1 cellular context compared by ENCODE assay signal in genomic region chr14:104633276-104633861, GRCh38.
A peak's percentile ranks its signal among the peaks of the same experiment; 100 is the strongest.
TF ChIP-seq lines count a peak whose summit lies in the region.

No MANE protein-coding gene starts in this region.

TF ChIP-seq in K562, 482 proteins besides CTCF, POLR2A, EP300 and RAD21:
- peak; percentile 65 for TF ChIP-seq MEIS2 (IDR thresholded peaks at IDR 0.05; ENCODE audit: partially characterized antibody)
- TF ChIP-seq PKNOX1 (IDR thresholded peaks at IDR 0.05) = peak; percentile 35; the same call in 1 of the 2 replicates
- no peak for TF ChIP-seq SNAPC5 (CRISPR knock-in tag; IDR thresholded peaks at IDR 0.05)
- TF ChIP-seq ZNF263 (CRISPR knock-in tag; IDR thresholded peaks at IDR 0.05; ENCODE audit: borderline replicate concordance) = peak; percentile 94
